In genomic region chr11:1793091-1793490, GRCh38 we compare ENCODE assay signal across 19 cellular contexts. TPM values are rescaled to one million over a fixed set of nuclear protein-coding genes. Genes with fewer than 3 reads are reported as not detected.
DNase-seq lines count a peak whose midpoint lies in the region; ATAC-seq and TF ChIP-seq lines count a peak whose summit lies in the region.
"Had no signal": no experiment of that assay in that cellular context is flagged by ENCODE, and none has a peak within 500 bp of the region (broad histone marks: within the 10 kb centered on the region; RNA-seq: fewer than 3 reads in every experiment).

No MANE protein-coding gene starts in this region.

- H3F3A ChIP-seq in PC-3 (ENCODE audit: low read length, unreplicated experiment): no peaks in the 10 kb centered on the region

- H3K27ac Mint-ChIP-seq in activated CD8-positive, alpha-beta memory T cell treated with anti-CD3 and anti-CD28 coated beads, Interleukin-2, amount 10 ng/mL, durations not matched to agents 7 days and 5 days: peak overlapping the region; percentile 91
- H3K27ac Mint-ChIP-seq: CD4-positive, CD25-positive, alpha-beta regulatory T cell; IgD-negative memory B cell had no signal

- H3K9ac ChIP-seq in PC-3 (ENCODE audit: low read length): no peak overlapping the region
- H3K9ac ChIP-seq in skeletal muscle satellite cell (ENCODE audit: low read depth, low read length): no peak overlapping the region

- CTCF ChIA-PET in activated CD8-positive, alpha-beta memory T cell treated with anti-CD3 and anti-CD28 coated beads, Interleukin-2, amount 10 ng/mL, durations not matched to agents 7 days and 5 days (lab: Charles Lee): interaction anchor here (0.7 to 2.0 kb wide), 8 partner anchors 11 to 993 kb away, joined by 3 to 7 read pairs (median 4); no protein-coding TSS in a partner anchor
- CTCF ChIA-PET in PC-3 (lab: Charles Lee): no interaction called here

- no peaks in the 10 kb centered on the region for H3K9me3 Mint-ChIP-seq in activated CD8-positive, alpha-beta memory T cell treated with anti-CD3 and anti-CD28 coated beads, Interleukin-2, amount 10 ng/mL, durations not matched to agents 7 days and 5 days (ENCODE audit: low read depth)

- H3K27me3 Mint-ChIP-seq in activated CD8-positive, alpha-beta memory T cell treated with anti-CD3 and anti-CD28 coated beads, Interleukin-2, amount 10 ng/mL, durations not matched to agents 7 days and 5 days: peaks cover 40% of the 10 kb centered on the region

- peaks cover 11% of the 10 kb centered on the region for H3K36me3 Mint-ChIP-seq in activated CD8-positive, alpha-beta memory T cell treated with anti-CD3 and anti-CD28 coated beads, Interleukin-2, amount 10 ng/mL, durations not matched to agents 7 days and 5 days
- H3K36me3 Mint-ChIP-seq: CD4-positive, CD25-positive, alpha-beta regulatory T cell had no signal

- no peak overlapping the region for H3K4me3 Mint-ChIP-seq in activated CD8-positive, alpha-beta memory T cell treated with anti-CD3 and anti-CD28 coated beads, Interleukin-2, amount 10 ng/mL, durations not matched to agents 7 days and 5 days

- no peaks in the 10 kb centered on the region for H3K4me1 ChIP-seq in PC-3 (ENCODE audit: insufficient read depth, low read length)
- no peaks in the 10 kb centered on the region for H3K4me1 ChIP-seq in skeletal muscle satellite cell (ENCODE audit: control insufficient read depth, insufficient read depth, low read length)

- no peak overlapping the region for H3K27ac ChIP-seq in PC-3 (ENCODE audit: low read length)

- H3K36me3 ChIP-seq in PC-3 (ENCODE audit: low read depth, low read length) (no peaks in the 10 kb centered on the region), skeletal muscle satellite cell (ENCODE audit: insufficient read depth, low read length) (no peaks in the 10 kb centered on the region)

- intact Hi-C loops in PC-3 (cut with micrococcal nuclease): loop anchor here (10.0 kb wide), 1 partner anchor 68 kb away; no protein-coding TSS in a partner anchor

- no peaks in the 10 kb centered on the region for H3K79me2 ChIP-seq in PC-3 (ENCODE audit: low read length)

- TF ChIP-seq CTCF in PC-3 (conservative IDR thresholded peaks at IDR 0.05; ENCODE audit: low read depth, low read length): no peak

- H2AFZ ChIP-seq in PC-3 (ENCODE audit: low read length): no peak overlapping the region

- H3K9me2 ChIP-seq in PC-3 (replicated peaks; ENCODE audit: low read length): no peaks in the 10 kb centered on the region

- ATAC-seq in activated CD8-positive, alpha-beta memory T cell treated with anti-CD3 and anti-CD28 coated beads, Interleukin-2, amount 10 ng/mL, durations not matched to agents 7 days and 5 days: no peak
- ATAC-seq in PC-3 (no peak), HG03432 (IDR thresholded peaks at IDR 0.05; ENCODE audit: unreplicated experiment) (no peak)
- ATAC-seq: HCT116, Panc1 had no signal

- POLR2A ChIA-PET in PC-3 (lab: Charles Lee; ENCODE audit: unreplicated experiment): interaction anchor here (0.6 kb wide), 2 partner anchors 29 to 89 kb away, joined by 4 to 6 read pairs; no protein-coding TSS in a partner anchor

- H3K4me1 Mint-ChIP-seq in activated CD8-positive, alpha-beta memory T cell treated with anti-CD3 and anti-CD28 coated beads, Interleukin-2, amount 10 ng/mL, durations not matched to agents 7 days and 5 days: peaks cover 21% of the 10 kb centered on the region

- DNase-seq in activated CD8-positive, alpha-beta memory T cell treated with anti-CD3 and anti-CD28 coated beads, Interleukin-2, amount 10 ng/mL, durations not matched to agents 7 days and 5 days: no peak
- DNase-seq in activated CD8-positive, alpha-beta memory T cell treated with anti-CD3 and anti-CD28 coated beads, Interleukin-2, amount 50 U/mL, for 4 hours: no peak
- DNase-seq in PC-3 (no peak), fibroblast of gingiva (ENCODE audit: low read depth) (peak; percentile 63), SHP77 treated with DMSO at 0.1 percent for 48 hours (lab: John Stamatoyannopoulos, UW) (no peak), NAMALWA (ENCODE audit: low spot score) (no peak)
- DNase-seq: 8988T; CD4-positive, CD25-positive, alpha-beta regulatory T cell; DMS79; NCI-H146; NCI-H2227 treated with DMSO at 0.1 percent for 48 hours; NCI-H526 treated with DMSO at 0.1 percent for 48 hours; Right ventricle myocardium superior had no signal

- H3K4me3 ChIP-seq in PC-3 (ENCODE audit: low read length): 0 out of 2 replicates have a peak overlapping the region, but pooled peaks have one; percentile 13
- H3K4me3 ChIP-seq in skeletal muscle satellite cell (ENCODE audit: low read length): peak overlapping the region; percentile 20

- peak overlapping the region; percentile 29; the same call in 1 of the 2 replicates for H3K4me2 ChIP-seq in PC-3 (ENCODE audit: low read length)
- peak overlapping the region; percentile 58 for H3K4me2 ChIP-seq in skeletal muscle satellite cell (ENCODE audit: low read length)

- no peaks in the 10 kb centered on the region for H4K20me1 ChIP-seq in PC-3 (ENCODE audit: low read length)

- 0 out of 2 replicates have a peak, but pooled peaks cover 2% of the 10 kb centered on the region for H3K9me3 ChIP-seq in PC-3 (ENCODE audit: low read length)
- no peaks in the 10 kb centered on the region for H3K9me3 ChIP-seq in skeletal muscle satellite cell (replicated peaks; ENCODE audit: low read length)

- peaks cover 7% of the 10 kb centered on the region; the same call in 1 of the 2 replicates for H3K27me3 ChIP-seq in PC-3 (ENCODE audit: low read length)
- peaks cover 32% of the 10 kb centered on the region for H3K27me3 ChIP-seq in skeletal muscle satellite cell (ENCODE audit: control insufficient read depth, insufficient read depth, low read length)

- BruUV-seq in PC-3 (replicated peaks; lab: Mats Ljungman, UMichigan): no TSS peak

RNA-seq across cellular contexts. Expression of gene CTSD, which starts 29.4 kb away (rescaled TPM):
- 100 to 1,000 TPM; 133 to 165 TPM for total RNA-seq in activated CD8-positive, alpha-beta memory T cell treated with anti-CD3 and anti-CD28 coated beads, Interleukin-2, amount 10 ng/mL, durations not matched to agents 7 days and 5 days
- 308 and 358 TPM in 2 replicates for total RNA-seq in PC-3 (2014; rRNA removed)
- 96.6 and 121 TPM in 2 replicates for total RNA-seq in skeletal muscle satellite cell (2012; rRNA removed)

RNA-seq across cellular contexts. Expression of gene SYT8, which starts 41.7 kb away (rescaled TPM):
- not detected for total RNA-seq in activated CD8-positive, alpha-beta memory T cell treated with anti-CD3 and anti-CD28 coated beads, Interleukin-2, amount 10 ng/mL, durations not matched to agents 7 days and 5 days
- 4.7 and 7.8 TPM in 2 replicates for total RNA-seq in PC-3 (2014; rRNA removed)
- under 0.01 TPM in 1 of 2 replicates, not detected in the other for total RNA-seq in skeletal muscle satellite cell (2012; rRNA removed)
- total RNA-seq: CD4-positive, CD25-positive, alpha-beta regulatory T cell; HT1080; Right ventricle myocardium superior had no signal

RNA-seq across cellular contexts. Expression of gene IFITM10, which starts 42.7 kb away (rescaled TPM):
- total RNA-seq in activated CD8-positive, alpha-beta memory T cell treated with anti-CD3 and anti-CD28 coated beads, Interleukin-2, amount 10 ng/mL, durations not matched to agents 7 days and 5 days: 1 to 10 TPM in 1 of 2 experiments, under 1 TPM in 1; 0.96 to 1.3 TPM
- 0.58 and 1.4 TPM in 2 replicates for total RNA-seq in PC-3 (2014; rRNA removed)
- total RNA-seq in skeletal muscle satellite cell (2012; rRNA removed): 2.4 and 8.4 TPM in 2 replicates

RNA-seq across cellular contexts. Expression of gene TNNI2, which starts 45.7 kb away (rescaled TPM):
- total RNA-seq in activated CD8-positive, alpha-beta memory T cell treated with anti-CD3 and anti-CD28 coated beads, Interleukin-2, amount 10 ng/mL, durations not matched to agents 7 days and 5 days: 1 to 10 TPM in 1 of 2 experiments, not detected in 1; 1.0 TPM
- 0.55 TPM in 1 of 2 replicates, not detected in the other for total RNA-seq in PC-3 (2014; rRNA removed)
- 0.87 TPM in 1 of 2 replicates, not detected in the other for total RNA-seq in skeletal muscle satellite cell (2012; rRNA removed)
- total RNA-seq: CD4-positive, CD25-positive, alpha-beta regulatory T cell; HT1080; Right ventricle myocardium superior had no signal

RNA-seq across cellular contexts. Expression of gene LSP1, which starts 59.8 kb away (rescaled TPM):
- total RNA-seq in activated CD8-positive, alpha-beta memory T cell treated with anti-CD3 and anti-CD28 coated beads, Interleukin-2, amount 10 ng/mL, durations not matched to agents 7 days and 5 days: 100 to 1,000 TPM; 574 to 702 TPM
- not detected in 2 replicates for total RNA-seq in PC-3 (2014; rRNA removed)
- total RNA-seq in skeletal muscle satellite cell (2012; rRNA removed): 56.3 and 63.6 TPM in 2 replicates
